ENCODE assay signal across 16 cellular contexts in the genomic region with DNA sequence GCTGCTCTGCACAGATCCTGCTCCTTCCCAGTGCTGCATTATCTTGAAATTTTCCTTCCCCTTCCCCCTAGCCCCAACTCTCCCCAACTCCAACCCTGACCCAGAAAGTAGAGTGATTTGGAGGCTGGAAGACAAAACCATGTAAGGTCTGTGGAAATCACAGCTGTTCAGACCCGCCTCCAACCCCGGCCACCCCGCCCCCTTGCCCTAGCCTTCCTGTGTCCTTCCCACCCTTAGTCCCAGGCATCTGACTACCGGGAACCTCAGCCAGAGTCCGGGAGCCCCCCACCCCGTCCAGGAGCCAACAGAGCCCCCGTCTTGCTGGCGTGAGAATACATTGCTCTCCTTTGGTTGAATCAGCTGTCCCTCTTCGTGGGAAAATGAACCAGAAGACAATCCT. TPM values are rescaled to one million over a fixed set of nuclear protein-coding genes. Genes with fewer than 3 reads are reported as not detected.
DNase-seq lines count a peak whose midpoint lies in the region; ATAC-seq and TF ChIP-seq lines count a peak whose summit lies in the region.
"Had no signal": no experiment of that assay in that cellular context is flagged by ENCODE, and none has a peak within 500 bp of the region (broad histone marks: within the 10 kb centered on the region; RNA-seq: fewer than 3 reads in every experiment).

A gene with protein sequence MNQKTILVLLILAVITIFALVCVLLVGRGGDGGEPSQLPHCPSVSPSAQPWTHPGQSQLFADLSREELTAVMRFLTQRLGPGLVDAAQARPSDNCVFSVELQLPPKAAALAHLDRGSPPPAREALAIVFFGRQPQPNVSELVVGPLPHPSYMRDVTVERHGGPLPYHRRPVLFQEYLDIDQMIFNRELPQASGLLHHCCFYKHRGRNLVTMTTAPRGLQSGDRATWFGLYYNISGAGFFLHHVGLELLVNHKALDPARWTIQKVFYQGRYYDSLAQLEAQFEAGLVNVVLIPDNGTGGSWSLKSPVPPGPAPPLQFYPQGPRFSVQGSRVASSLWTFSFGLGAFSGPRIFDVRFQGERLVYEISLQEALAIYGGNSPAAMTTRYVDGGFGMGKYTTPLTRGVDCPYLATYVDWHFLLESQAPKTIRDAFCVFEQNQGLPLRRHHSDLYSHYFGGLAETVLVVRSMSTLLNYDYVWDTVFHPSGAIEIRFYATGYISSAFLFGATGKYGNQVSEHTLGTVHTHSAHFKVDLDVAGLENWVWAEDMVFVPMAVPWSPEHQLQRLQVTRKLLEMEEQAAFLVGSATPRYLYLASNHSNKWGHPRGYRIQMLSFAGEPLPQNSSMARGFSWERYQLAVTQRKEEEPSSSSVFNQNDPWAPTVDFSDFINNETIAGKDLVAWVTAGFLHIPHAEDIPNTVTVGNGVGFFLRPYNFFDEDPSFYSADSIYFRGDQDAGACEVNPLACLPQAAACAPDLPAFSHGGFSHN (plus strand): TSS at position 236 of the 400 bp plus-strand sequence. CDS start 145 bp downstream, at position 381.

- H3K4me1 ChIP-seq in duodenal mucosa (ENCODE audit: control insufficient read depth in 1 of 2, insufficient read depth in 2 of 2, low read length in 2 of 2) (peaks cover 10 to 13% of the 10 kb centered on the region in 2 donors), liver (ENCODE audit: control insufficient read depth in 4 of 4, insufficient read depth in 4 of 4, low read length in 3 of 4) (peaks cover 0 to 26% (median 24%) of the 10 kb centered on the region in 4 donors), rectal smooth muscle tissue (ENCODE audit: control insufficient read depth, insufficient read depth, low read length) (peaks cover 18% of the 10 kb centered on the region), vagina (peaks cover 16% of the 10 kb centered on the region), SK-N-SH (ENCODE audit: control insufficient read depth in 1 of 2, insufficient read depth in 2 of 2, low read depth in 1 of 2, low read length in 1 of 2) (peaks cover 0 to 4% of the 10 kb centered on the region in 2 experiments; a peak in 1 of 4 replicates), BE2C (no peaks in the 10 kb centered on the region)
- H3K4me1 ChIP-seq: HAP-1, neural progenitor cell had no signal

- no peaks in the 10 kb centered on the region for H3K9me2 ChIP-seq in SK-N-SH

- H3K36me3 ChIP-seq in duodenal mucosa (ENCODE audit: control insufficient read depth in 1 of 2, insufficient read depth in 2 of 2, low read length in 2 of 2) = no peaks in the 10 kb centered on the region
- H3K36me3 ChIP-seq in liver (ENCODE audit: control insufficient read depth in 4 of 4, insufficient read depth in 3 of 4, low read depth in 1 of 4, low read length in 3 of 4) = no peaks in the 10 kb centered on the region
- H3K36me3 ChIP-seq in rectal smooth muscle tissue (ENCODE audit: control insufficient read depth, insufficient read depth, low read length) = no peaks in the 10 kb centered on the region
- H3K36me3 ChIP-seq in vagina = no peaks in the 10 kb centered on the region
- peaks cover 0 to under 1% of the 10 kb centered on the region in 2 experiments for H3K36me3 ChIP-seq in SK-N-SH (replicated peaks in 1 of 2; ENCODE audit: control insufficient read depth in 1 of 2, insufficient read depth in 2 of 2, low read length in 1 of 2)
- H3K36me3 ChIP-seq in BE2C = no peaks in the 10 kb centered on the region
- H3K36me3 ChIP-seq: HAP-1, neural progenitor cell had no signal

- H3K4me3 ChIP-seq in duodenal mucosa (ENCODE audit: low read depth in 1 of 2, low read length in 2 of 2) (peak within 1 kb of the TSS; percentile 11 to 41), liver (ENCODE audit: low read depth in 1 of 3, low read length in 3 of 3) (peak within 1 kb of the TSS in 1 of 3 donors; percentile 14), rectal smooth muscle tissue (ENCODE audit: low read length) (peak within 1 kb of the TSS; percentile 77), vagina (peak within 1 kb of the TSS; percentile 42 to 44), SK-N-SH (ENCODE audit: low read depth in 2 of 2, low read length in 1 of 2) (no peak within 1 kb of the TSS), BE2C (ENCODE audit: low read depth, low read length) (no peak within 1 kb of the TSS)
- H3K4me3 ChIP-seq: HAP-1, MG63, neural progenitor cell had no signal

- no peak for TF ChIP-seq RAD21 in liver (IDR thresholded peaks at IDR 0.05)
- no peak for TF ChIP-seq RAD21 in SK-N-SH (IDR thresholded peaks at IDR 0.05; ENCODE audit: low read length)

- no peak for TF ChIP-seq POLR2A in vagina (IDR thresholded peaks at IDR 0.05)

- CTCF ChIA-PET in SK-N-SH (lab: Yijun Ruan, JAX) = interaction anchor here (1.6 kb wide), 1 partner anchor 26 kb away, joined by 3 read pairs; no protein-coding TSS in a partner anchor

- no peak for ATAC-seq in HG03520 (IDR thresholded peaks at IDR 0.05; ENCODE audit: unreplicated experiment)
- ATAC-seq: activated T-cell treated with anti-CD3 and anti-CD28 coated beads, Interleukin-2, amount 50 U/mL, for 72 hours had no signal

- no peaks in the 10 kb centered on the region for H4K20me1 ChIP-seq in SK-N-SH (ENCODE audit: insufficient read depth)

- H2AFZ ChIP-seq in SK-N-SH (ENCODE audit: low read depth) = no peak within 1 kb of the TSS
- H2AFZ ChIP-seq: neural progenitor cell had no signal

- intact Hi-C loops in vagina (cut with DNase I) = no loop called here

- H3K9me3 ChIP-seq in duodenal mucosa (ENCODE audit: control insufficient read depth in 1 of 2, low read length in 2 of 2) (no peaks in the 10 kb centered on the region), liver (ENCODE audit: control insufficient read depth in 4 of 4, low read length in 3 of 4) (no peaks in the 10 kb centered on the region), vagina (no peaks in the 10 kb centered on the region), SK-N-SH (no peaks in the 10 kb centered on the region), BE2C (no peaks in the 10 kb centered on the region)
- H3K9me3 ChIP-seq: HAP-1, MG63 had no signal

- H3K27me3 ChIP-seq in duodenal mucosa (ENCODE audit: control insufficient read depth in 1 of 2, insufficient read depth in 2 of 2, low read length in 2 of 2) (no peaks in the 10 kb centered on the region), liver (ENCODE audit: control insufficient read depth in 4 of 4, insufficient read depth in 4 of 4, low read length in 3 of 4) (no peaks in the 10 kb centered on the region), rectal smooth muscle tissue (ENCODE audit: control insufficient read depth, insufficient read depth, low read length) (no peaks in the 10 kb centered on the region), vagina (no peaks in the 10 kb centered on the region), SK-N-SH (ENCODE audit: insufficient read depth) (no peaks in the 10 kb centered on the region), BE2C (no peaks in the 10 kb centered on the region)
- H3K27me3 ChIP-seq: MG63, neural progenitor cell had no signal

- no peak for TF ChIP-seq EP300 in SK-N-SH (IDR thresholded peaks at IDR 0.05; ENCODE audit: borderline replicate concordance in 1 of 2, low read depth in 1 of 2, low read length in 1 of 2)

- peak within 1 kb of the TSS; percentile 42 for H3K27ac ChIP-seq in duodenal mucosa (ENCODE audit: low read depth, low read length)
- peak within 1 kb of the TSS; percentile 17 to 36 for H3K27ac ChIP-seq in liver (ENCODE audit: low read depth in 1 of 2, low read length in 2 of 2)
- H3K27ac ChIP-seq in rectal smooth muscle tissue (ENCODE audit: low read depth, low read length) = peak within 1 kb of the TSS; percentile 96
- H3K27ac ChIP-seq in vagina = peak within 1 kb of the TSS; percentile 53
- H3K27ac ChIP-seq in SK-N-SH (ENCODE audit: low read depth in 2 of 2, low read length in 1 of 2) = no peak within 1 kb of the TSS
- H3K27ac ChIP-seq: C4-2B, neural progenitor cell had no signal

- H3F3A ChIP-seq in SK-N-SH (replicated peaks; ENCODE audit: insufficient read depth) = no peaks in the 10 kb centered on the region

- no peak within 1 kb of the TSS for H3K4me2 ChIP-seq in SK-N-SH
- H3K4me2 ChIP-seq: neural progenitor cell had no signal

- POLR2A ChIA-PET in SK-N-SH (lab: Yijun Ruan, JAX) = no interaction called here

- 57% methylated on average over 9 of the region's 9 CpGs for WGBS in liver
- WGBS in SK-N-SH (ENCODE audit: low lambda C conversion rate) = 45% methylated on average over 8 of the region's 9 CpGs

- DNase-seq in vagina (ENCODE audit: extremely low spot score in 2 of 2) (no peak), SK-N-SH (no peak), BE2C (no peak)
- DNase-seq: activated CD4-positive, alpha-beta T cell treated with anti-CD3 and anti-CD28 coated beads, Interleukin-2, amount 50 U/mL, for 1 hour; activated T-cell treated with anti-CD3 and anti-CD28 coated beads, Interleukin-2, amount 50 U/mL, for 72 hours; foreskin fibroblast; MG63; NCI-H2081 treated with DMSO at 0.1 percent for 48 hours; NCI-H774 had no signal

- no peak within 1 kb of the TSS for H3K9ac ChIP-seq in duodenal mucosa (ENCODE audit: low read depth in 1 of 2, low read length in 2 of 2)
- no peak within 1 kb of the TSS for H3K9ac ChIP-seq in liver (ENCODE audit: low read depth in 1 of 2, low read length in 2 of 2)
- H3K9ac ChIP-seq in rectal smooth muscle tissue (ENCODE audit: low read length) = peak within 1 kb of the TSS; percentile 76
- H3K9ac ChIP-seq in SK-N-SH = no peak within 1 kb of the TSS
- H3K9ac ChIP-seq: neural progenitor cell had no signal

- TF ChIP-seq CTCF in liver (IDR thresholded peaks at IDR 0.05; ENCODE audit: low read depth, low read length, missing input control) (no peak), vagina (IDR thresholded peaks at IDR 0.05) (no peak), SK-N-SH (IDR thresholded peaks at IDR 0.05) (no peak), BE2C (IDR thresholded peaks at IDR 0.05; ENCODE audit: low read depth, low read length) (no peak)

- H3K79me2 ChIP-seq in SK-N-SH (ENCODE audit: insufficient read depth) = no peaks in the 10 kb centered on the region

TF ChIP-seq in liver, 16 proteins besides CTCF, POLR2A, EP300 and RAD21 (continues in another document):
- TF ChIP-seq FOXA2 (IDR thresholded peaks at IDR 0.05) = no peak
- TF ChIP-seq JUND (IDR thresholded peaks at IDR 0.05) = no peak
- no peak for TF ChIP-seq FOXA1 (IDR thresholded peaks at IDR 0.05)
- TF ChIP-seq HNF4G (IDR thresholded peaks at IDR 0.05) = no peak

TF ChIP-seq in SK-N-SH, 30 proteins besides CTCF, POLR2A, EP300 and RAD21 (continues in another document):
- TF ChIP-seq FOXM1 (IDR thresholded peaks at IDR 0.05; ENCODE audit: low read depth) = no peak
- TF ChIP-seq SIN3A (IDR thresholded peaks at IDR 0.05; ENCODE audit: borderline replicate concordance, low read depth, low read length) = no peak
- no peak for TF ChIP-seq MEF2A (IDR thresholded peaks at IDR 0.05; ENCODE audit: borderline replicate concordance, low read depth)
- TF ChIP-seq NFIC (IDR thresholded peaks at IDR 0.05; ENCODE audit: borderline replicate concordance) = no peak

RNA-seq across cellular contexts. Expression of the gene that starts here (rescaled TPM):
- total RNA-seq in liver (1 to 10 TPM; 2.4 to 6.9 TPM), vagina (31.7 TPM)
- polyA plus RNA-seq in liver (10 to 100 TPM in 1 of 2 donors, 1 to 10 TPM in 1; 2.0 to 18.2 TPM), SK-N-SH (2012; rRNA removed) (0.03 and 0.08 TPM in 2 replicates)
- 0.03 TPM in 1 of 2 replicates, not detected in the other for polyA plus RNA-seq in SK-N-SH (2012; cell fraction: cytosol; rRNA removed)
- polyA plus RNA-seq in SK-N-SH (2012; cell fraction: nucleus; rRNA removed) = 0.37 and 0.45 TPM in 2 replicates
- polyA plus RNA-seq in BE2C (2012; ENCODE audit: insufficient read depth, insufficient read length, low read depth) = 2.3 TPM

Comparison
In these comparisons a context has a peak if more than half of its experiments do, and no peak if none do; other contexts are left out.
1. H3K27ac ChIP-seq: peak in duodenal mucosa (single experiment), liver (2 of 2), rectal smooth muscle tissue (single experiment) and vagina (single experiment); none in SK-N-SH (0 of 2).
2. H3K4me3 ChIP-seq: peak in duodenal mucosa (2 of 2), rectal smooth muscle tissue (single experiment) and vagina (2 of 2); none in SK-N-SH (0 of 2) and BE2C (single experiment).